Comparison of ENCODE assay signal across 1 cellular context in the genomic region with DNA sequence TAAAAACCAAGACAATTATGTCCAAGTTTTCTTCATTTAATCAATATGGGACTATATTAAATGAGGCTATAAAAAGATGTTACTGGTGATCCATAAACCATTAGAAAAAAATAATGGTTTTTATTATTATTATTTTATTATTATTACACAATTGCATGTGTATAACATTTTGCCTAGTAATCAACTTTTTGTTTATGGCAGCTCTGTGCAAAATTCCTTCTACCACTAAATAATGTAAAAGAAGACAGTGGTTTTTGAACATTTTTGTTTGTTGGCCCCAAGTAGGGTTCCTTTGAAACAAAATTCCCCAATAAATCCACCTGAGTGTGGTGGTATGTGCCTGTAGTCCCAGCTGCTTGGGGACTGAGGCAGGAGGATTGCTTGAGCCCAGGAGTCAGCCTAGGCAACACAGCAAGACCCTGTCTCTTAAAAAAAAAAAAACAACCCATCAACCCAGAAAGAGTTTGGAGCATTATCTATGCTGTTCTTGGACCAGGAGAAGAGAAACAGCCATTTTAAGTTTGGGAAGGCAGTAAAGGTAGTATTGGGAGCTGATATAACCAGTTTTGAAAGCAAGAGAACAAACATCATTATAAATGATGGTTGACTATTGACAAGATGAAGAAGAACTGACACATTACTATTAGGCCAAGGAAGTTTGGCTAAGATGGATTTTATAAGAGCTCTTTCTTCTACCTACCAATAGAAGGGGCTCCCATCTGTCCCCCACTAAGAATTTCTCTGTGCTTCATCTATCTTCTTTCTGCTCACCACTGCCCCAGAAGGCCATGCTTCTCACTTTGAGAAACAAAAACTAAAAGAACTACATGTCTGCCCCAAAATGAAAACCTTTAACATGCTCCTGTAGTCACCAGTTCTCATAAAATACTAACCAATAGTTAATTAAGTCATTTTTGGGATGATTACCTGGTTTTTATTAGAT.
TF ChIP-seq lines count a peak whose summit lies in the region.

No MANE protein-coding gene starts in this region.

TF ChIP-seq in GM12878, 131 proteins besides CTCF, POLR2A, EP300 and RAD21:
- no peak for TF ChIP-seq GABPA (IDR thresholded peaks at IDR 0.05; ENCODE audit: low read depth)
- peak; percentile 2; the same call in 1 of the 2 replicates for TF ChIP-seq ZNF384 (IDR thresholded peaks at IDR 0.05; ENCODE audit: borderline replicate concordance, low read depth, low read length)
- TF ChIP-seq MXI1 (IDR thresholded peaks at IDR 0.05; ENCODE audit: low read depth, low read length) = peak; percentile 61; the same call in 1 of the 2 replicates
- TF ChIP-seq NR2F1 (conservative IDR thresholded peaks at IDR 0.05) = no peak
- TF ChIP-seq TCF3 (IDR thresholded peaks at IDR 0.05; ENCODE audit: borderline replicate concordance, insufficient read depth, low read depth, low read length) = no peak
- TF ChIP-seq TAF1 (IDR thresholded peaks at IDR 0.05; ENCODE audit: borderline replicate concordance, low read depth, low read length) = peak; percentile 38; the same call in 1 of the 2 replicates
- no peak for TF ChIP-seq SIN3A (IDR thresholded peaks at IDR 0.05; ENCODE audit: low read depth, low read length)
- TF ChIP-seq PML (IDR thresholded peaks at IDR 0.05; ENCODE audit: low read length) = 0 out of 2 replicates have a peak, but pooled peaks have one; percentile 36
- TF ChIP-seq YY1 (IDR thresholded peaks at IDR 0.05; ENCODE audit: low read depth, low read length) = 0 out of 2 replicates have a peak, but pooled peaks have one; percentile 7
- TF ChIP-seq, protein P1, sequence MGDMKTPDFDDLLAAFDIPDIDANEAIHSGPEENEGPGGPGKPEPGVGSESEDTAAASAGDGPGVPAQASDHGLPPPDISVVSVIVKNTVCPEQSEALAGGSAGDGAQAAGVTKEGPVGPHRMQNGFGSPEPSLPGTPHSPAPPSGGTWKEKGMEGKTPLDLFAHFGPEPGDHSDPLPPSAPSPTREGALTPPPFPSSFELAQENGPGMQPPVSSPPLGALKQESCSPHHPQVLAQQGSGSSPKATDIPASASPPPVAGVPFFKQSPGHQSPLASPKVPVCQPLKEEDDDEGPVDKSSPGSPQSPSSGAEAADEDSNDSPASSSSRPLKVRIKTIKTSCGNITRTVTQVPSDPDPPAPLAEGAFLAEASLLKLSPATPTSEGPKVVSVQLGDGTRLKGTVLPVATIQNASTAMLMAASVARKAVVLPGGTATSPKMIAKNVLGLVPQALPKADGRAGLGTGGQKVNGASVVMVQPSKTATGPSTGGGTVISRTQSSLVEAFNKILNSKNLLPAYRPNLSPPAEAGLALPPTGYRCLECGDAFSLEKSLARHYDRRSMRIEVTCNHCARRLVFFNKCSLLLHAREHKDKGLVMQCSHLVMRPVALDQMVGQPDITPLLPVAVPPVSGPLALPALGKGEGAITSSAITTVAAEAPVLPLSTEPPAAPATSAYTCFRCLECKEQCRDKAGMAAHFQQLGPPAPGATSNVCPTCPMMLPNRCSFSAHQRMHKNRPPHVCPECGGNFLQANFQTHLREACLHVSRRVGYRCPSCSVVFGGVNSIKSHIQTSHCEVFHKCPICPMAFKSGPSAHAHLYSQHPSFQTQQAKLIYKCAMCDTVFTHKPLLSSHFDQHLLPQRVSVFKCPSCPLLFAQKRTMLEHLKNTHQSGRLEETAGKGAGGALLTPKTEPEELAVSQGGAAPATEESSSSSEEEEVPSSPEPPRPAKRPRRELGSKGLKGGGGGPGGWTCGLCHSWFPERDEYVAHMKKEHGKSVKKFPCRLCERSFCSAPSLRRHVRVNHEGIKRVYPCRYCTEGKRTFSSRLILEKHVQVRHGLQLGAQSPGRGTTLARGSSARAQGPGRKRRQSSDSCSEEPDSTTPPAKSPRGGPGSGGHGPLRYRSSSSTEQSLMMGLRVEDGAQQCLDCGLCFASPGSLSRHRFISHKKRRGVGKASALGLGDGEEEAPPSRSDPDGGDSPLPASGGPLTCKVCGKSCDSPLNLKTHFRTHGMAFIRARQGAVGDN (IDR thresholded peaks at IDR 0.05) = peak; percentile 58; the same call in 1 of the 2 replicates
